ENCODE assay signal across 8 cellular contexts in the genomic region with DNA sequence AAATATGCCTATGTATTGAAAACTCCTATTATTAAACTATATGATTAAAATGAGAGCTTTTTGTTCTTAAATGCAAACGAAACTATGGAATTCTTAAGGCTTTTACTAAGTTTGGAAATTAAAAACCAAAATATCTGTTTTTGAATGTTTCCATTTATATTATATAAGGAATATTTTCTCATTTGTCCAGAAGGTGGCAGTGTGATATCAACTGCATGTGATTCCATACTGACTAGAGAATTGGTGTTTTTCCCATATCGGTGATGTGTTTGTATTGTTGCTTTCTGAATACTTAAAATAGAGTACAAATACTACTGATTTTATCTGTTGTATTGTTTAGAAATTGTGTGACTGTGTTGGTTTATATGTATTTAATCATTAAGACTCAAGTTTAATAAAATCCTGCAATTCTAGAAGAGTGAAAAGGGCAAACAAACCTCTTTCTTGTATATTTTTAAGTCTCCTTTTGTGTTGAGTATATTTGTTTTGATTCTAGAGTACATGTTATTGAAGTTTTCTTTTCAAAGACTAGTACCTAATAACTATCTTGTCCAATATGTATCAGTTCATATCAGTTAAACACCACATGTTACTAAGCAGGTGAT.
DNase-seq lines count a peak whose midpoint lies in the region; ATAC-seq, FAIRE-seq and TF ChIP-seq lines count a peak whose summit lies in the region.

No MANE protein-coding gene starts in this region.

- no peak overlapping the region for H4K91ac ChIP-seq in neuronal stem cell (ENCODE audit: low read depth, low read length, poor library complexity)

- no peaks in the 10 kb centered on the region for H3K9me3 ChIP-seq in OCI-LY1 (ENCODE audit: low read length)
- no peaks in the 10 kb centered on the region for H3K9me3 ChIP-seq in neuronal stem cell (replicated peaks in 1 of 2; ENCODE audit: control insufficient read depth in 2 of 2, insufficient read depth in 1 of 2, low read depth in 1 of 2, low read length in 2 of 2)

- H3K4me3 Mint-ChIP-seq in activated CD4-positive, alpha-beta T cell treated with anti-CD3 and anti-CD28 coated beads, Interleukin-2, amount 10 ng/mL, durations not matched to agents 24 days and 14 days: no peak overlapping the region

- no peak overlapping the region for H2BK15ac ChIP-seq in neuronal stem cell (ENCODE audit: low read length)

- H3K4ac ChIP-seq in neuronal stem cell (ENCODE audit: low read length): no peak overlapping the region

- H3K9ac ChIP-seq in OCI-LY1 (ENCODE audit: low read length) (no peak overlapping the region), neuronal stem cell (ENCODE audit: low read depth, low read length, poor library complexity) (no peak overlapping the region)

- H3K27ac Mint-ChIP-seq in activated CD4-positive, alpha-beta T cell treated with anti-CD3 and anti-CD28 coated beads, Interleukin-2, amount 10 ng/mL, durations not matched to agents 24 days and 14 days: no peak overlapping the region

- H3K9me3 Mint-ChIP-seq in activated CD4-positive, alpha-beta T cell treated with anti-CD3 and anti-CD28 coated beads, Interleukin-2, amount 10 ng/mL, durations not matched to agents 24 days and 14 days: no peaks in the 10 kb centered on the region

- H3K4me2 ChIP-seq in OCI-LY1 (ENCODE audit: low read length) (no peak overlapping the region), neuronal stem cell (ENCODE audit: insufficient read depth, low read length, poor library complexity, severe bottlenecking) (no peak overlapping the region)

- H4K8ac ChIP-seq in neuronal stem cell (ENCODE audit: low read depth, low read length): no peak overlapping the region

- H3K36me3 Mint-ChIP-seq in activated CD4-positive, alpha-beta T cell treated with anti-CD3 and anti-CD28 coated beads, Interleukin-2, amount 10 ng/mL, durations not matched to agents 24 days and 14 days (ENCODE audit: low read depth): no peaks in the 10 kb centered on the region

- no peak overlapping the region for H3K14ac ChIP-seq in neuronal stem cell (ENCODE audit: low read length)

- H2AFZ ChIP-seq in OCI-LY1 (ENCODE audit: low read length) (no peak overlapping the region), neuronal stem cell (ENCODE audit: low read length) (no peak overlapping the region)

- H3K79me1 ChIP-seq in neuronal stem cell (ENCODE audit: low read depth, low read length): no peaks in the 10 kb centered on the region

- H3K9me2 ChIP-seq in OCI-LY1 (ENCODE audit: low read depth, low read length): no peaks in the 10 kb centered on the region

- no peaks in the 10 kb centered on the region for H3K27me3 ChIP-seq in OCI-LY1 (ENCODE audit: insufficient read depth, low read length)
- no peaks in the 10 kb centered on the region for H3K27me3 ChIP-seq in neuronal stem cell (ENCODE audit: control insufficient read depth in 3 of 3, insufficient read depth in 3 of 3, low read depth in 1 of 3, low read length in 3 of 3)

- no peak overlapping the region for H3K27ac ChIP-seq in OCI-LY1 (ENCODE audit: low read depth, low read length, poor library complexity, severe bottlenecking)
- H3K27ac ChIP-seq in neuronal stem cell (replicated peaks; ENCODE audit: low read length): no peak overlapping the region

- H2BK5ac ChIP-seq in neuronal stem cell (ENCODE audit: low read length): no peak overlapping the region

- no peak overlapping the region for H2BK120ac ChIP-seq in neuronal stem cell (ENCODE audit: low read depth, low read length)

- H3K23ac ChIP-seq in neuronal stem cell (ENCODE audit: low read depth, low read length, poor library complexity): no peak overlapping the region

- H3K4me1 ChIP-seq in OCI-LY1 (ENCODE audit: insufficient read depth, low read length, severe bottlenecking) (no peaks in the 10 kb centered on the region), neuronal stem cell (ENCODE audit: control insufficient read depth in 2 of 2, insufficient read depth in 1 of 2, low read depth in 1 of 2, low read length in 2 of 2) (peaks cover 0 to 4% of the 10 kb centered on the region in 2 donors)

- H4K20me1 ChIP-seq in OCI-LY1 (ENCODE audit: insufficient read depth, low read length): no peaks in the 10 kb centered on the region

- peak; percentile 99 for FAIRE-seq in endometrium (lab: Jason Lieb, UNC)

- H3K4me3 ChIP-seq in AG04449 (ENCODE audit: low read depth, low read length) (no peak overlapping the region), GM12875 (ENCODE audit: low read depth, low read length) (no peak overlapping the region), OCI-LY1 (ENCODE audit: low read depth, low read length, poor library complexity, severe bottlenecking) (no peak overlapping the region), neuronal stem cell (ENCODE audit: low read length in 2 of 2) (no peak overlapping the region)

- no peak overlapping the region for H3K18ac ChIP-seq in neuronal stem cell (ENCODE audit: low read length)

- CTCF ChIA-PET in AG04449 (lab: Yijun Ruan, JAX): interaction anchor here (0.6 to 5.1 kb wide), 30 partner anchors 8 to 346 kb away, joined by 3 to 57 read pairs (median 4); no protein-coding TSS in a partner anchor

- no peak overlapping the region for H2AK5ac ChIP-seq in neuronal stem cell (ENCODE audit: low read depth, low read length)

- no CpG with 5 or more reads among the region's 2 CpGs for WGBS in neuronal stem cell (ENCODE audit: extremely low coverage in 2 of 2, insufficient read length in 2 of 2, insufficient replicate concordance in 1 of 2), 2 donors

- no peaks in the 10 kb centered on the region for H3K27me3 Mint-ChIP-seq in activated CD4-positive, alpha-beta T cell treated with anti-CD3 and anti-CD28 coated beads, Interleukin-2, amount 10 ng/mL, durations not matched to agents 24 days and 14 days

- peak; percentile 76 for ATAC-seq in HG03432 (IDR thresholded peaks at IDR 0.05; ENCODE audit: unreplicated experiment)

- TF ChIP-seq CTCF in AG04449 (IDR thresholded peaks at IDR 0.05; ENCODE audit: insufficient read depth, low read length, missing control alignments): peak; percentile 26
- peak; percentile 32; the same call in 1 of the 2 replicates for TF ChIP-seq CTCF in GM12875 (IDR thresholded peaks at IDR 0.05; ENCODE audit: borderline replicate concordance, insufficient read depth, low read depth, low read length)
- peak; percentile 65 for TF ChIP-seq CTCF in OCI-LY1 (IDR thresholded peaks at IDR 0.05; ENCODE audit: low read length)

- no peak overlapping the region for H2BK12ac ChIP-seq in neuronal stem cell (ENCODE audit: low read length)

- no peaks in the 10 kb centered on the region for H3F3A ChIP-seq in OCI-LY1 (ENCODE audit: insufficient read depth, low read length)

- no peaks in the 10 kb centered on the region for H3K36me3 ChIP-seq in OCI-LY1 (ENCODE audit: insufficient read depth, low read length)
- no peaks in the 10 kb centered on the region for H3K36me3 ChIP-seq in neuronal stem cell (replicated peaks in 1 of 2; ENCODE audit: control insufficient read depth in 2 of 2, insufficient read depth in 2 of 2, low read length in 2 of 2)

- POLR2A ChIA-PET in AG04449 (lab: Yijun Ruan, JAX): no interaction called here

- H3K4me1 Mint-ChIP-seq in activated CD4-positive, alpha-beta T cell treated with anti-CD3 and anti-CD28 coated beads, Interleukin-2, amount 10 ng/mL, durations not matched to agents 24 days and 14 days: no peaks in the 10 kb centered on the region

- DNase-seq in AG04449 (ENCODE audit: low read depth, low spot score) (no peak), neuronal stem cell (ENCODE audit: low spot score) (peak; percentile 30), 8988T (no peak)
- no peak for DNase-seq in activated CD4-positive, alpha-beta T cell treated with anti-CD3 and anti-CD28 coated beads, Interleukin-2, amount 10 ng/mL, durations not matched to agents 24 days and 14 days

- no peaks in the 10 kb centered on the region for H3K79me2 ChIP-seq in OCI-LY1 (ENCODE audit: insufficient read depth, low read length)

- intact Hi-C loops in activated CD4-positive, alpha-beta T cell treated with anti-CD3 and anti-CD28 coated beads, Interleukin-2, amount 10 ng/mL, durations not matched to agents 24 days and 14 days (cut with micrococcal nuclease): loop anchor here (2.0 kb wide), 2 partner anchors 261 to 1589 kb away; no protein-coding TSS in a partner anchor
